8 cellular contexts compared by ENCODE assay signal in genomic region chr15:41557673-41558399, GRCh38. TPM values are rescaled to one million over a fixed set of nuclear protein-coding genes. Genes with fewer than 3 reads are reported as not detected.
DNase-seq lines count a peak whose midpoint lies in the region; ATAC-seq, FAIRE-seq and TF ChIP-seq lines count a peak whose summit lies in the region.

No MANE protein-coding gene starts in this region.

- no peaks in the 10 kb centered on the region for H3K79me2 ChIP-seq in GM12878 (ENCODE audit: control insufficient read depth, insufficient read depth, low read length)

- POLR2A ChIA-PET in GM12878 (lab: Charles Lee): no interaction called here

- ATAC-seq in GM12878 (peak; percentile 91), HG02938 (IDR thresholded peaks at IDR 0.05; ENCODE audit: unreplicated experiment) (no peak)

- TF ChIP-seq RAD21 in GM12878 (IDR thresholded peaks at IDR 0.05; ENCODE audit: insufficient read depth, low read depth, low read length): peak; percentile 79

- no peaks in the 10 kb centered on the region for H4K20me1 ChIP-seq in GM12878 (ENCODE audit: control insufficient read depth, insufficient read depth)

- H3K9me3 ChIP-seq in GM12878 (replicated peaks; ENCODE audit: control insufficient read depth, insufficient read depth, low read length): no peaks in the 10 kb centered on the region
- no peaks in the 10 kb centered on the region for H3K9me3 ChIP-seq in skeletal muscle satellite cell (replicated peaks; ENCODE audit: low read length)

- TF ChIP-seq CTCF in AG10803 (conservative IDR thresholded peaks at IDR 0.05; ENCODE audit: low read length) (peak; percentile 85), GM12878 (IDR thresholded peaks at IDR 0.05 in 2 of 3, conservative IDR thresholded peaks at IDR 0.05 in 1 of 3; ENCODE audit: control insufficient read depth in 2 of 3, extremely low read depth in 1 of 3, insufficient read depth in 1 of 3, low read depth in 3 of 3, low read length in 3 of 3) (peak; percentile 70 to 83 (median 77))

- H3K9ac ChIP-seq in GM12878 (ENCODE audit: control insufficient read depth, insufficient read depth, low read length): no peak overlapping the region
- peak overlapping the region; percentile 63 for H3K9ac ChIP-seq in skeletal muscle satellite cell (ENCODE audit: low read depth, low read length)

- H3K4me3 ChIP-seq in AG10803 (ENCODE audit: low read length) (peak overlapping the region; percentile 64), GM12878 (no peak overlapping the region), iPS-11a (ENCODE audit: low read depth, low read length) (peak overlapping the region; percentile 61), skeletal muscle satellite cell (ENCODE audit: low read length) (peak overlapping the region; percentile 73)

- DNase-seq in AG10803 (ENCODE audit: low read depth): peak; percentile 62
- DNase-seq in GM19240 (ENCODE audit: insufficient read length, low spot score): peak; percentile 81
- DNase-seq in NCI-H146 treated with DMSO at 0.1 percent for 48 hours (lab: John Stamatoyannopoulos, UW; ENCODE audit: unreplicated experiment): peak; percentile 50
- peak; percentile 7 for DNase-seq in GM12878 (ENCODE audit: low read depth, low spot score)

- in situ Hi-C loops in GM12878 (cut with MboI): no loop called here

- no TSS peak for BruUV-seq in GM12878 (replicated peaks; lab: Mats Ljungman, UMichigan)

- FAIRE-seq in TTC549 (lab: Jason Lieb, UNC) (peak; percentile 63), GM12878 (lab: Jason Lieb, UNC) (no peak)

- CTCF ChIA-PET in GM12878 (lab: Yijun Ruan, JAX): interaction anchor here (0.6 to 3.1 kb wide), 17 partner anchors 11 to 347 kb away, joined by 3 to 23 read pairs (median 4); partner anchors contain the start of genes MAPKBP1 and MGA

- H3K27me3 ChIP-seq in GM12878 (replicated peaks in 1 of 2; ENCODE audit: control insufficient read depth in 2 of 2, insufficient read depth in 2 of 2, low read length in 1 of 2) (peaks cover 4 to 6% of the 10 kb centered on the region in 2 experiments; a peak in 2 of 4 replicates), skeletal muscle satellite cell (ENCODE audit: control insufficient read depth, insufficient read depth, low read length) (no peaks in the 10 kb centered on the region)

- WGBS in GM12878 (ENCODE audit: insufficient coverage, insufficient replicate concordance, low lambda C conversion rate, missing lambda C conversion rate): 3% methylated on average over 7 of the region's 7 CpGs

- H3K4me2 ChIP-seq in GM12878 (ENCODE audit: control insufficient read depth, insufficient read depth): peak overlapping the region; percentile 62
- H3K4me2 ChIP-seq in skeletal muscle satellite cell (ENCODE audit: low read length): peak overlapping the region; percentile 95

- TF ChIP-seq EP300 in GM12878 (IDR thresholded peaks at IDR 0.05; ENCODE audit: borderline replicate concordance in 1 of 2, control insufficient read depth in 1 of 2, low read depth in 2 of 2, low read length in 2 of 2): no peak

- intact Hi-C loops in GM12878 (cut with micrococcal nuclease; ENCODE audit: unreplicated experiment): loop anchor here (5.0 kb wide), 1 partner anchor 91 kb away; no protein-coding TSS in a partner anchor

- H2AFZ ChIP-seq in GM12878 (ENCODE audit: control insufficient read depth, low read depth, low read length): no peak overlapping the region; the same call in 1 of the 2 replicates

- H3K4me1 ChIP-seq in GM12878 (ENCODE audit: control insufficient read depth, insufficient read depth, low read length) (peaks cover 8% of the 10 kb centered on the region), skeletal muscle satellite cell (ENCODE audit: control insufficient read depth, insufficient read depth, low read length) (peaks cover 30% of the 10 kb centered on the region)

- TF ChIP-seq POLR2A in GM12878 (IDR thresholded peaks at IDR 0.05; ENCODE audit: low read depth, low read length): no peak

- SMC1A ChIA-PET in GM12878 (lab: Charles Lee; ENCODE audit: uncharacterized antibody, unreplicated experiment): interaction anchor here (0.7 to 1.1 kb wide), 4 partner anchors 45 to 225 kb away, joined by 3 to 5 read pairs (median 4); no protein-coding TSS in a partner anchor

- RAD21 ChIA-PET in GM12878 (lab: Charles Lee; ENCODE audit: unreplicated experiment): interaction anchor here (0.8 to 3.5 kb wide), 6 partner anchors 14 to 664 kb away, joined by 3 to 12 read pairs (median 4); partner anchors contain the start of genes MAPKBP1, RPAP1 and VPS18

- H3K36me3 ChIP-seq in GM12878 (ENCODE audit: control insufficient read depth in 2 of 2, insufficient read depth in 2 of 2, low read length in 1 of 2) (no peaks in the 10 kb centered on the region), skeletal muscle satellite cell (ENCODE audit: insufficient read depth, low read length) (no peaks in the 10 kb centered on the region)

- no peak overlapping the region for H3K27ac ChIP-seq in GM12878 (ENCODE audit: control insufficient read depth, insufficient read depth)

TF ChIP-seq in GM12878, 131 proteins besides CTCF, POLR2A, EP300 and RAD21 (continues in another document):
- TF ChIP-seq SMC3 (IDR thresholded peaks at IDR 0.05; ENCODE audit: borderline replicate concordance, low read length): peak; percentile 48; the same call in 1 of the 2 replicates
- TF ChIP-seq HCFC1 (IDR thresholded peaks at IDR 0.05; ENCODE audit: low read length): no peak
- peak; percentile 64 to 77 for TF ChIP-seq BHLHE40 (IDR thresholded peaks at IDR 0.05; ENCODE audit: borderline replicate concordance in 1 of 2, low read depth in 2 of 2, low read length in 1 of 2)

RNA-seq across cellular contexts. Expression of gene TYRO3, which starts 1.2 kb away (rescaled TPM):
- total RNA-seq in GM12878 (2013; cell fraction: nucleolus; rRNA removed): 0.76 TPM in 1 of 2 replicates, not detected in the other
- 0.06 and 0.54 TPM in 2 replicates for total RNA-seq in GM12878 (2014; rRNA removed)
- 0.09 TPM in 1 of 2 replicates, not detected in the other for total RNA-seq in GM12878 (2014; rRNA removed; fragmentation: Illumina TruSeq; extraction: Trizol)
- 0.28 and 0.64 TPM in 2 replicates for total RNA-seq in GM12878 (2021)
- polyA plus RNA-seq in GM12878 (2011; ENCODE audit: low read depth): 0.09 TPM
- 0.08 TPM in 1 of 2 replicates, not detected in the other for polyA plus RNA-seq in GM12878 (2011; rRNA removed)
- polyA plus RNA-seq in GM12878 (2011; cell fraction: cytosol; rRNA removed): 0.12 and 0.15 TPM in 2 replicates
- polyA plus RNA-seq in GM12878 (2011; cell fraction: nucleus; rRNA removed): 0.19 TPM in 1 of 2 replicates, not detected in the other
- polyA plus RNA-seq in GM12878 (2012): 0.09 and 0.22 TPM in 2 replicates
- 0.16 and 0.19 TPM in 2 replicates for polyA plus RNA-seq in GM12878 (2014; fragmentation: Illumina TruSeq; extraction: Trizol)
- not detected for polyA plus RNA-seq in GM12878 (2014; fragmentation: Nextera tagmentation; extraction: Ambion mirVana)
- 0.28 TPM in 1 of 2 replicates, not detected in the other for polyA plus RNA-seq in GM12878 (2014; rRNA removed)
- under 1 TPM in 1 of 2 experiments, not detected in 1; 0.16 TPM for polyA plus RNA-seq in GM12878 (2016; fragmentation: Nextera tagmentation; extraction: Ambion mirVana)
- 0.15 TPM in 1 of 2 replicates, not detected in the other for polyA minus RNA-seq in GM12878 (2011; rRNA and poly(A)+ RNA removed)
- polyA minus RNA-seq in GM12878 (2011; cell fraction: cytosol; rRNA and poly(A)+ RNA removed): not detected in 2 replicates
- polyA minus RNA-seq in GM12878 (2011; cell fraction: nucleus; rRNA and poly(A)+ RNA removed): not detected in 2 replicates
- total RNA-seq in skeletal muscle satellite cell (2012; rRNA removed): 5.3 and 5.9 TPM in 2 replicates

RNA-seq across cellular contexts. Expression of gene RPAP1, which starts 13.8 kb away (rescaled TPM):
- total RNA-seq in GM12878 (2013; cell fraction: nucleolus; rRNA removed): 57.3 and 60.8 TPM in 2 replicates
- total RNA-seq in GM12878 (2014; rRNA removed) (14.3 and 16.5 TPM in 2 replicates), GM12878 (2014; rRNA removed; fragmentation: Illumina TruSeq; extraction: Trizol) (6.7 and 7.0 TPM in 2 replicates), GM12878 (2021) (39.9 and 50.6 TPM in 2 replicates)
- polyA plus RNA-seq in GM12878 (2011; ENCODE audit: low read depth): 15.0 TPM
- polyA plus RNA-seq in GM12878 (2011; rRNA removed) (3.7 and 7.4 TPM in 2 replicates), GM12878 (2014; fragmentation: Illumina TruSeq; extraction: Trizol) (6.9 and 11.3 TPM in 2 replicates), GM12878 (2014; fragmentation: Nextera tagmentation; extraction: Ambion mirVana) (1 to 10 TPM; 6.0 to 7.7 TPM), GM12878 (2014; rRNA removed) (13.5 and 20.1 TPM in 2 replicates), GM12878 (2016; fragmentation: Nextera tagmentation; extraction: Ambion mirVana) (10 to 100 TPM; 27.5 to 28.1 TPM)
- 9.0 and 9.1 TPM in 2 replicates for polyA plus RNA-seq in GM12878 (2011; cell fraction: cytosol; rRNA removed)
- 29.1 and 37.5 TPM in 2 replicates for polyA plus RNA-seq in GM12878 (2011; cell fraction: nucleus; rRNA removed)
- polyA plus RNA-seq in GM12878 (2012): 20.4 and 23.6 TPM in 2 replicates
- polyA minus RNA-seq in GM12878 (2011; rRNA and poly(A)+ RNA removed): 8.6 and 15.8 TPM in 2 replicates
- polyA minus RNA-seq in GM12878 (2011; cell fraction: cytosol; rRNA and poly(A)+ RNA removed): 8.3 and 15.6 TPM in 2 replicates
- polyA minus RNA-seq in GM12878 (2011; cell fraction: nucleus; rRNA and poly(A)+ RNA removed): 16.0 and 26.5 TPM in 2 replicates
- total RNA-seq in skeletal muscle satellite cell (2012; rRNA removed): 14.4 and 16.2 TPM in 2 replicates

RNA-seq across cellular contexts. Expression of gene LTK, which starts 44.2 kb away (rescaled TPM):
- 5.0 and 6.4 TPM in 2 replicates for total RNA-seq in GM12878 (2013; cell fraction: nucleolus; rRNA removed)
- total RNA-seq in GM12878 (2014; rRNA removed): 0.33 and 0.45 TPM in 2 replicates
- 0.13 and 0.14 TPM in 2 replicates for total RNA-seq in GM12878 (2014; rRNA removed; fragmentation: Illumina TruSeq; extraction: Trizol)
- 0.61 and 0.80 TPM in 2 replicates for total RNA-seq in GM12878 (2021)
- not detected for polyA plus RNA-seq in GM12878 (2011; ENCODE audit: low read depth)
- polyA plus RNA-seq in GM12878 (2011; rRNA removed): 0.09 and 0.18 TPM in 2 replicates
- 0.15 and 0.22 TPM in 2 replicates for polyA plus RNA-seq in GM12878 (2011; cell fraction: cytosol; rRNA removed)
- polyA plus RNA-seq in GM12878 (2011; cell fraction: nucleus; rRNA removed): 2.2 and 2.6 TPM in 2 replicates
- 0.42 and 0.46 TPM in 2 replicates for polyA plus RNA-seq in GM12878 (2012)
- 0.22 TPM in 1 of 2 replicates, not detected in the other for polyA plus RNA-seq in GM12878 (2014; fragmentation: Illumina TruSeq; extraction: Trizol)
- under 1 TPM in 1 of 2 experiments, not detected in 1; 0.07 TPM for polyA plus RNA-seq in GM12878 (2014; fragmentation: Nextera tagmentation; extraction: Ambion mirVana)
- polyA plus RNA-seq in GM12878 (2014; rRNA removed): 0.33 and 0.54 TPM in 2 replicates
- polyA plus RNA-seq in GM12878 (2016; fragmentation: Nextera tagmentation; extraction: Ambion mirVana): under 1 TPM; 0.11 to 0.20 TPM
- 0.46 TPM in 1 of 2 replicates, not detected in the other for polyA minus RNA-seq in GM12878 (2011; rRNA and poly(A)+ RNA removed)
- polyA minus RNA-seq in GM12878 (2011; cell fraction: cytosol; rRNA and poly(A)+ RNA removed): 0.80 TPM in 1 of 2 replicates, not detected in the other
- 0.24 TPM in 1 of 2 replicates, not detected in the other for polyA minus RNA-seq in GM12878 (2011; cell fraction: nucleus; rRNA and poly(A)+ RNA removed)
- total RNA-seq in skeletal muscle satellite cell (2012; rRNA removed): under 0.01 and 0.25 TPM in 2 replicates

Comparison
In these comparisons a context has a peak if more than half of its experiments do, and no peak if none do; other contexts are left out.
1. DNase-seq: peak in every context shown above with its lines; median percentile 81 in GM19240; 62 in AG10803; 50 in NCI-H146 treated with DMSO at 0.1 percent for 48 hours; 7 in GM12878.